15 cellular contexts compared by ENCODE assay signal in the genomic region with DNA sequence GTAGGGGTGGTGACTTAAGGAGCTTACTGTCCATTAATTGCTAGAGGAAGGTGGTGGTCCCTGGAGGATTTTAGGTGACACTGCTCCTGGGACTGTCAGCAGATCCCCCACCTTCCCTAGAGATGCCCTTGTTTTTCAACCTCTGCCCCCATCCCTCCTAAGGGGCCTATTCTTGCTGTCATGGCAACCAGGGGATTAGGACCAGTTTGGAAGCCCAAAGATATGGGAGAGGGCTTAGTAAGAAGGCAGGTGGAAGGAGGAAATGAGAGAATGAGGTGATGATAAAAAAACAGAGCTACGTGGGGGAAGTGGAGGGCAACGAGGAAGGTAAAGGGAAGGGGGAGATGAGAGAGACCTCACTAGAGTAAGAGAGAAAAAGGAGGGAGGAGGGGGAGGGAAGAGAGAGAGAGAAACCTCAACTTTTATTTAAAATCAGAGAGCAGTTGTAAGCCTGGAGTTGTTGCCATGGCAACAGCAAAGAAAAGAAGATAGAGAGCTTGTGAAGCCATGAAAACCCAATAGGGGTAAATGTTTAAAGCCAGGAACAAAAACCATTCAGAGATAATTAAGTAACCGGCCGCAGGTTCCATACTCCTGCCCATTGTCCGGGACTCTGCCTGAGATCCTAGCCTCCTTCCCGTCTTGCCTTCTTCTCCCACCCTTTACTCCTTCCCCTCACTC. TPM values are rescaled to one million over a fixed set of nuclear protein-coding genes. Genes with fewer than 3 reads are reported as not detected.
A peak's percentile ranks its signal among the peaks of the same experiment; 100 is the strongest.
DNase-seq lines count a peak whose midpoint lies in the region; ATAC-seq and TF ChIP-seq lines count a peak whose summit lies in the region.
"Had no signal": no experiment of that assay in that cellular context is flagged by ENCODE, and none has a peak within 500 bp of the region (broad histone marks: within the 10 kb centered on the region; RNA-seq: fewer than 3 reads in every experiment).

No MANE protein-coding gene starts in this region.

- H2AK5ac ChIP-seq in mesendoderm (ENCODE audit: low read length), result no peak overlapping the region

- DNase-seq in NCI-H2227 (lab: John Stamatoyannopoulos, UW; ENCODE audit: unreplicated experiment) (peak; percentile 32), NCI-H2227 treated with DMSO at 0.1 percent for 48 hours (lab: John Stamatoyannopoulos, UW) (no peak), mammary epithelial cell (no peak), mesendoderm (no peak), type B pancreatic cell (ENCODE audit: extremely low spot score, unreplicated experiment) (no peak), GM20000 (ENCODE audit: low spot score) (no peak), NCI-H187 treated with DMSO at 0.1 percent for 48 hours (lab: John Stamatoyannopoulos, UW) (no peak)
- DNase-seq: activated CD4-positive, alpha-beta memory T cell treated with anti-CD3 and anti-CD28 coated beads for 36 hours; EL; NCI-H510A; SW 1271 had no signal

- H3K27me3 Mint-ChIP-seq in type B pancreatic cell, result no peaks in the 10 kb centered on the region

- H3K4me3 Mint-ChIP-seq in type B pancreatic cell, result peak overlapping the region; percentile 59
- H3K4me3 Mint-ChIP-seq: activated CD4-positive, alpha-beta memory T cell treated with anti-CD3 and anti-CD28 coated beads for 36 hours; activated naive CD4-positive, alpha-beta T cell treated with anti-CD3 and anti-CD28 coated beads, Interleukin-2, amount 50 U/mL, for 24 hours had no signal

- H3K27ac Mint-ChIP-seq in type B pancreatic cell, result peak overlapping the region; percentile 61
- H3K27ac Mint-ChIP-seq: activated CD4-positive, alpha-beta memory T cell treated with anti-CD3 and anti-CD28 coated beads for 36 hours; activated naive CD4-positive, alpha-beta T cell treated with anti-CD3 and anti-CD28 coated beads, Interleukin-2, amount 50 U/mL, for 24 hours had no signal

- in situ Hi-C loops in mammary epithelial cell (cut with MboI; ENCODE audit: low sequenced_read_pairs in 2 of 2), result no loop called here

- dilution Hi-C loops in mammary epithelial cell (cut with HindIII; ENCODE audit: low sequenced_read_pairs), result no loop called here

- no peak overlapping the region for H2BK15ac ChIP-seq in mesendoderm (replicated peaks; ENCODE audit: low read depth)

- no TSS peak for BruUV-seq in mammary epithelial cell (replicated peaks; lab: Mats Ljungman, UMichigan)

- H3K79me2 ChIP-seq in mammary epithelial cell (ENCODE audit: insufficient read depth, low read length), result peaks cover 87% of the 10 kb centered on the region
- H3K79me2 ChIP-seq in mesendoderm (ENCODE audit: control insufficient read depth, insufficient read depth, low read length), result peaks cover 43% of the 10 kb centered on the region
- H3K79me2 ChIP-seq: parathyroid adenoma had no signal

- ATAC-seq in GM21528 (IDR thresholded peaks at IDR 0.05; ENCODE audit: low FRiP score, unreplicated experiment), result no peak

- H3K18ac ChIP-seq in mesendoderm (ENCODE audit: low read length), result peak overlapping the region; percentile 31

- no peak overlapping the region for H2BK5ac ChIP-seq in mesendoderm (ENCODE audit: low read length)

- intact Hi-C loops in mammary epithelial cell (cut with micrococcal nuclease), result no loop called here

- peak overlapping the region; percentile 14 for H3K27ac ChIP-seq in mammary epithelial cell (ENCODE audit: insufficient read depth, low read depth, low read length)
- H3K27ac ChIP-seq in mesendoderm (ENCODE audit: low read depth, low read length), result peak overlapping the region; percentile 20
- H3K27ac ChIP-seq: KMS-11, parathyroid adenoma had no signal

- H3K9me3 ChIP-seq in mammary epithelial cell (replicated peaks; ENCODE audit: insufficient read depth, low read length), result no peaks in the 10 kb centered on the region

- H3K36me3 Mint-ChIP-seq in type B pancreatic cell, result no peaks in the 10 kb centered on the region
- H3K36me3 Mint-ChIP-seq: activated CD4-positive, alpha-beta memory T cell treated with anti-CD3 and anti-CD28 coated beads for 36 hours; activated naive CD4-positive, alpha-beta T cell treated with anti-CD3 and anti-CD28 coated beads, Interleukin-2, amount 50 U/mL, for 24 hours had no signal

- H3K36me3 ChIP-seq in mammary epithelial cell (ENCODE audit: insufficient read depth, low read length), result peaks cover 7% of the 10 kb centered on the region
- H3K36me3 ChIP-seq in mesendoderm (ENCODE audit: control insufficient read depth, insufficient read depth, low read length), result no peaks in the 10 kb centered on the region

- peaks cover 93% of the 10 kb centered on the region for H3K4me1 ChIP-seq in mammary epithelial cell (ENCODE audit: insufficient read depth, low read length)
- H3K4me1 ChIP-seq in mesendoderm (ENCODE audit: control insufficient read depth, low read depth, low read length), result peaks cover 46% of the 10 kb centered on the region
- H3K4me1 ChIP-seq: parathyroid adenoma had no signal

- H3K4ac ChIP-seq in mesendoderm (ENCODE audit: low read depth, low read length), result no peak overlapping the region

- no peaks in the 10 kb centered on the region for H3K9me3 Mint-ChIP-seq in type B pancreatic cell
- H3K9me3 Mint-ChIP-seq: activated CD4-positive, alpha-beta memory T cell treated with anti-CD3 and anti-CD28 coated beads for 36 hours; activated naive CD4-positive, alpha-beta T cell treated with anti-CD3 and anti-CD28 coated beads, Interleukin-2, amount 50 U/mL, for 24 hours had no signal

- peak overlapping the region; percentile 53 for H3K56ac ChIP-seq in mesendoderm (ENCODE audit: low read length)

- 16% methylated on average over 4 of the region's 6 CpGs for WGBS in mammary epithelial cell (ENCODE audit: low coverage, missing lambda C conversion rate)
- 100% methylated on average over 1 of the region's 6 CpGs for WGBS in mesendoderm (ENCODE audit: extremely low coverage, insufficient coverage, low lambda C conversion rate)

- no peak overlapping the region for H2AFZ ChIP-seq in mammary epithelial cell (ENCODE audit: low read depth, low read length)
- H2AFZ ChIP-seq: parathyroid adenoma had no signal

- H4K8ac ChIP-seq in mesendoderm (ENCODE audit: low read depth, low read length), result no peak overlapping the region

- H3K4me2 ChIP-seq in mammary epithelial cell (ENCODE audit: insufficient read depth, low read depth, low read length), result no peak overlapping the region
- H3K4me2 ChIP-seq in mesendoderm (ENCODE audit: low read length), result no peak overlapping the region
- H3K4me2 ChIP-seq: KMS-11 had no signal

- H3K23ac ChIP-seq in mesendoderm (ENCODE audit: low read length), result no peak overlapping the region

- peaks cover 90% of the 10 kb centered on the region for H3K4me1 Mint-ChIP-seq in type B pancreatic cell (ENCODE audit: unreplicated experiment)
- H3K4me1 Mint-ChIP-seq: activated naive CD4-positive, alpha-beta T cell treated with anti-CD3 and anti-CD28 coated beads, Interleukin-2, amount 50 U/mL, for 24 hours had no signal

- no peaks in the 10 kb centered on the region for H3K27me3 ChIP-seq in mammary epithelial cell (ENCODE audit: insufficient read depth, low read length)
- H3K27me3 ChIP-seq in mesendoderm (ENCODE audit: insufficient read depth, low read length, poor library complexity), result no peaks in the 10 kb centered on the region

- no peak overlapping the region for H2BK120ac ChIP-seq in mesendoderm (ENCODE audit: low read depth, low read length)

- no peak overlapping the region for H4K5ac ChIP-seq in mesendoderm (ENCODE audit: low read length)

- H3K9ac ChIP-seq in mammary epithelial cell (ENCODE audit: insufficient read depth, low read length) (peak overlapping the region; percentile 21), mesendoderm (ENCODE audit: low read length) (no peak overlapping the region)
- H3K9ac ChIP-seq: KMS-11, parathyroid adenoma had no signal

- CTCF ChIA-PET in mammary epithelial cell (lab: Charles Lee; ENCODE audit: low non-redundant PET), result no interaction called here

- no peaks in the 10 kb centered on the region for H4K20me1 ChIP-seq in mammary epithelial cell (ENCODE audit: insufficient read depth, low read length)

- no peak overlapping the region for H3K4me3 ChIP-seq in mammary epithelial cell (replicated peaks in 1 of 3; ENCODE audit: insufficient read depth in 1 of 3, low read depth in 2 of 3, low read length in 3 of 3)
- H3K4me3 ChIP-seq in mesendoderm (ENCODE audit: low read length), result no peak overlapping the region

- peaks cover 30% of the 10 kb centered on the region for H3K79me1 ChIP-seq in mesendoderm (ENCODE audit: low read length)

- TF ChIP-seq CTCF in mammary epithelial cell (conservative IDR thresholded peaks at IDR 0.05 in 1 of 2, IDR thresholded peaks at IDR 0.05 in 1 of 2; ENCODE audit: extremely low read depth in 1 of 2, insufficient read depth in 1 of 2, low read depth in 1 of 2, low read length in 2 of 2) (no peak), type B pancreatic cell (conservative IDR thresholded peaks at IDR 0.05) (no peak), GM20000 (IDR thresholded peaks at IDR 0.05; ENCODE audit: extremely low read depth, missing control alignments) (no peak)

RNA-seq across cellular contexts. Expression of a gene that starts 20.5 kb away (rescaled TPM):
- total RNA-seq in mammary epithelial cell (100 to 1,000 TPM in 1 of 2 donors, 10 to 100 TPM in 1; 92.2 to 130 TPM), type B pancreatic cell (ENCODE audit: low replicate concordance) (15.0 and 51.6 TPM in 2 replicates)
- polyA plus RNA-seq in mammary epithelial cell, result 43.7 TPM
- polyA minus RNA-seq in mammary epithelial cell, result 159 TPM
- 19.9 TPM for polyA plus RNA-seq in mesendoderm (2013, experiment 1 of 2)
- polyA plus RNA-seq in mesendoderm (2013, experiment 2 of 2), result 19.5 TPM
- total RNA-seq: activated CD4-positive, alpha-beta memory T cell treated with anti-CD3 and anti-CD28 coated beads for 36 hours had no signal
